Comparison of ENCODE assay signal across 9 cellular contexts in genomic region chr4:182808673-182809416, GRCh38.
DNase-seq lines count a peak whose midpoint lies in the region; ATAC-seq and TF ChIP-seq lines count a peak whose summit lies in the region.
"Had no signal": no experiment of that assay in that cellular context is flagged by ENCODE, and none has a peak within 500 bp of the region (broad histone marks: within the 10 kb centered on the region; RNA-seq: fewer than 3 reads in every experiment).

No MANE protein-coding gene starts in this region.

- intact Hi-C loops in Right ventricle myocardium inferior (cut with DNase I) = loop anchor here (10.0 kb wide), 1 partner anchor 254 kb away; no protein-coding TSS in a partner anchor

- DNase-seq in SIG-M5 treated with dmso at 0.1 percent for 504 hours (lab: John Stamatoyannopoulos, UW; ENCODE audit: unreplicated experiment) (peak; percentile 31), SIG-M5 (lab: John Stamatoyannopoulos, UW) (no peak), T-helper 9 cell (peak; percentile 21), fibroblast of pulmonary artery (ENCODE audit: low read depth) (peak; percentile 24), Right ventricle myocardium inferior (ENCODE audit: missing footprints) (no peak), DMS79 (lab: John Stamatoyannopoulos, UW) (no peak), foreskin fibroblast (no peak)

- no peak overlapping the region for H3K4me3 ChIP-seq in fibroblast of pulmonary artery (replicated peaks; ENCODE audit: low read depth, low read length)
- H3K4me3 ChIP-seq in foreskin fibroblast (ENCODE audit: low read depth in 1 of 2, low read length in 2 of 2) = no peak overlapping the region
- H3K4me3 ChIP-seq: A549 had no signal

- TF ChIP-seq CTCF in fibroblast of pulmonary artery (IDR thresholded peaks at IDR 0.05; ENCODE audit: low read length, missing control alignments) (no peak), foreskin fibroblast (IDR thresholded peaks at IDR 0.05; ENCODE audit: low read depth, low read length) (no peak)

- peak; percentile 82 for ATAC-seq in HG03108 (IDR thresholded peaks at IDR 0.05; ENCODE audit: unreplicated experiment)
- no peak for ATAC-seq in Right ventricle myocardium inferior
- ATAC-seq: A549 had no signal

Comparison
In these comparisons a context has a peak if more than half of its experiments do, and no peak if none do; other contexts are left out.
1. DNase-seq: peak in SIG-M5 treated with dmso at 0.1 percent for 504 hours (single experiment), T-helper 9 cell (single experiment) and fibroblast of pulmonary artery (single experiment); none in SIG-M5 (single experiment), Right ventricle myocardium inferior (single experiment), DMS79 (single experiment) and foreskin fibroblast (0 of 2).